8 cellular contexts compared by ENCODE assay signal in the genomic region with DNA sequence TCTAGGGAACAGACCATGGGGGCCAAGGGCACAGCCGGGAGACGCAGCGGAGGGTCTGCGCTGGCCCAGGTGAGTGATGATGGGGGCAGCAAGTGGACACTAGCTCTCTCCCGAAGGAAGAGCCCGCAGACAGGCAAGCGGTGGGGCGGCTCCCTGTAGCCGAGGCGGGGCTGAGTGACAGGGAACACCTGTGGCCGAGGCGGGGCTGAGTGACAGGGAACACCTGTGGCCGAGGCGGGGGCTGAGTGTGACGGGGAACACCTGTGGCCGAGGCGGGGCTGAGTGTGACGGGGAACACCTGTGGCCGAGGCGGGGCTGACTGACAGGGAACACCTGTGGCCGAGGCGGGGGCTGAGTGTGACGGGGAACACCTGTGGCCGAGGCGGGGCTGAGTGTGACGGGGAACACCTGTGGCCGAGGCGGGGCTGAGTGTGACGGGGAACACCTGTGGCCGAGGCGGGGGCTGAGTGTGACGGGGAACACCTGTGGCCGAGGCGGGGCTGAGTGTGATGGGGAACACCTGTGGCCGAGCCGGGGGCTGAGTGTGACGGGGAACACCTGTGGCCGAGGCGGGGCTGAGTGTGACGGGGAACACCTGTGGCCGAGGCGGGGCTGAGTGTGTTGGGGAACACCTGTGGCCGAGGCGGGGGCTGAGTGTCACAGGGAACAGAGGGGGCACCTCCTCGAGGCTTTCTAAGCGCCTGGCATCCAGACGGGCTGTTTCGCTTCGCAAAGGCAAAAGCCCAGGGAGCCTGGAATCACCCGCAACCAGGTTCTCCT. TPM values are rescaled to one million over a fixed set of nuclear protein-coding genes. Genes with fewer than 3 reads are reported as not detected.
A peak's percentile ranks its signal among the peaks of the same experiment; 100 is the strongest.
DNase-seq lines count a peak whose midpoint lies in the region; FAIRE-seq and TF ChIP-seq lines count a peak whose summit lies in the region.
"Not testable (repeated sequence)": the region's sequence is repeated elsewhere in the genome, so short reads cannot be mapped to it uniquely, and the experiment has no call there.

No MANE protein-coding gene starts in this region.

- peaks cover 14 to 49% of the 10 kb centered on the region in 2 donors for H3K36me3 Mint-ChIP-seq in CD14-positive monocyte
- not testable (repeated sequence) for H3K36me3 Mint-ChIP-seq in activated naive CD8-positive, alpha-beta T cell treated with anti-CD3 and anti-CD28 coated beads for 36 hours
- peaks cover 18% of the 10 kb centered on the region for H3K36me3 Mint-ChIP-seq in endodermal cell (ENCODE audit: low read depth)

- TF ChIP-seq POLR2A in suprapubic skin (IDR thresholded peaks at IDR 0.05), result not testable (repeated sequence)

- peak overlapping the region; percentile 90 for H3K4me2 ChIP-seq in keratinocyte (ENCODE audit: control insufficient read depth, extremely low read depth, insufficient read depth, low read depth, low read length)

- H3K27me3 ChIP-seq in HUES64 (ENCODE audit: insufficient read depth, low read length); SJSA1 (replicated peaks); endodermal cell (ENCODE audit: control insufficient read depth, insufficient read depth, low read length, poor library complexity, severe bottlenecking); keratinocyte (ENCODE audit: control insufficient read depth, extremely low read depth, insufficient read depth, low read length); neuron (ENCODE audit: insufficient read depth, low read length); suprapubic skin: not testable (repeated sequence)

- not testable (repeated sequence) for H4K20me1 ChIP-seq in keratinocyte (ENCODE audit: control insufficient read depth, extremely low read depth, insufficient read depth, low read length)

- FAIRE-seq in keratinocyte (lab: Jason Lieb, UNC), result not testable (repeated sequence)

- H3K9me3 Mint-ChIP-seq in CD14-positive monocyte; activated naive CD8-positive, alpha-beta T cell treated with anti-CD3 and anti-CD28 coated beads for 36 hours; endodermal cell: not testable (repeated sequence)

- TF ChIP-seq EP300 in suprapubic skin (IDR thresholded peaks at IDR 0.05), result not testable (repeated sequence)

- intact Hi-C loops in CD14-positive monocyte (cut with micrococcal nuclease), result loop anchor here in 1 of 2 donors (2.0 kb wide), 1 partner anchor 17 kb away; no protein-coding TSS in a partner anchor

- not testable (repeated sequence) for H3K79me2 ChIP-seq in keratinocyte (ENCODE audit: control insufficient read depth, insufficient read depth, low read length)

- 93% methylated on average over 50 of the region's 50 CpGs for whole genome bisulfite sequencing in HUES64
- 89 to 96% methylated on average over 21 to 42 of the region's 50 CpGs for WGBS in endodermal cell (ENCODE audit: insufficient coverage in 1 of 2, insufficient read length in 1 of 2), 2 experiments
- WGBS in suprapubic skin, result 70% methylated on average over 40 of the region's 50 CpGs

- TF ChIP-seq CTCF in CD14-positive monocyte (IDR thresholded peaks at IDR 0.05); endodermal cell (conservative IDR thresholded peaks at IDR 0.05); keratinocyte (optimal IDR thresholded peaks at IDR 0.05 in 1 of 3, IDR thresholded peaks at IDR 0.05 in 1 of 3, conservative IDR thresholded peaks at IDR 0.05 in 1 of 3; ENCODE audit: extremely low read depth in 1 of 3, insufficient read depth in 2 of 3, low read length in 3 of 3); suprapubic skin (IDR thresholded peaks at IDR 0.05): not testable (repeated sequence)

- H3K4me3 Mint-ChIP-seq in CD14-positive monocyte, result peak overlapping the region in 1 of 2 donors; percentile 80
- peak overlapping the region; percentile 86 for H3K4me3 Mint-ChIP-seq in activated naive CD8-positive, alpha-beta T cell treated with anti-CD3 and anti-CD28 coated beads for 36 hours
- H3K4me3 Mint-ChIP-seq in endodermal cell, result peak overlapping the region; percentile 72

- H3K4me3 ChIP-seq in HUES64 (ENCODE audit: low read length) (peak overlapping the region; percentile 89), SJSA1 (peak overlapping the region; percentile 90), endodermal cell (ENCODE audit: low read length) (peak overlapping the region; percentile 89), keratinocyte (ENCODE audit: control insufficient read depth in 2 of 3, extremely low read depth in 1 of 3, insufficient read depth in 2 of 3, low read depth in 1 of 3, low read length in 3 of 3) (peak overlapping the region; percentile 77 to 86 (median 80)), neuron (ENCODE audit: low read length) (peak overlapping the region; percentile 98), suprapubic skin (peak overlapping the region; percentile 89)

- not testable (repeated sequence) for H3K27me3 Mint-ChIP-seq in CD14-positive monocyte (ENCODE audit: low read depth in 3 of 3); activated naive CD8-positive, alpha-beta T cell treated with anti-CD3 and anti-CD28 coated beads for 36 hours; endodermal cell (ENCODE audit: insufficient read depth)

- not testable (repeated sequence) for H3K9me3 ChIP-seq in HUES64 (ENCODE audit: insufficient read depth, low read depth, low read length); SJSA1 (replicated peaks); endodermal cell (ENCODE audit: control insufficient read depth, low read length); keratinocyte (ENCODE audit: control insufficient read depth, low read depth, low read length); neuron (ENCODE audit: low read length); suprapubic skin

- H2AFZ ChIP-seq in keratinocyte (ENCODE audit: control insufficient read depth, low read length); neuron (ENCODE audit: low read depth, low read length): not testable (repeated sequence)

- not testable (repeated sequence) for H3K9me1 ChIP-seq in keratinocyte (ENCODE audit: control insufficient read depth, extremely low read depth, insufficient read depth, low read length)

- DNase-seq in CD14-positive monocyte (ENCODE audit: low spot score); SJSA1 (ENCODE audit: low read depth in 1 of 2, low spot score in 2 of 2); activated naive CD8-positive, alpha-beta T cell treated with anti-CD3 and anti-CD28 coated beads for 36 hours; endodermal cell; keratinocyte (ENCODE audit: low read depth, low spot score); suprapubic skin (ENCODE audit: low spot score in 2 of 2): not testable (repeated sequence)

- not testable (repeated sequence) for H3K9ac ChIP-seq in HUES64 (ENCODE audit: low read depth, low read length)
- H3K9ac ChIP-seq in endodermal cell (ENCODE audit: extremely low read depth, low read length, poor library complexity, severe bottlenecking) (peak overlapping the region; percentile 62), keratinocyte (ENCODE audit: control insufficient read depth, extremely low read depth, insufficient read depth, low read length) (peak overlapping the region; percentile 88)

- not testable (repeated sequence) for H3K4me1 ChIP-seq in HUES64 (ENCODE audit: insufficient read depth, low read length); SJSA1 (replicated peaks); endodermal cell (ENCODE audit: control insufficient read depth, insufficient read depth, low read length); keratinocyte (ENCODE audit: control insufficient read depth, extremely low read depth, insufficient read depth, low read length); neuron (ENCODE audit: insufficient read depth, low read length)
- H3K4me1 ChIP-seq in suprapubic skin, result peaks cover 21% of the 10 kb centered on the region

- peak overlapping the region in 4 of 7 donors; percentile 70 to 91 (median 84) for H3K27ac Mint-ChIP-seq in CD14-positive monocyte
- H3K27ac Mint-ChIP-seq in activated naive CD8-positive, alpha-beta T cell treated with anti-CD3 and anti-CD28 coated beads for 36 hours; endodermal cell: not testable (repeated sequence)

- dilution Hi-C loops in keratinocyte (cut with MboI; ENCODE audit: extremely low pct_ligation_motif_present, low sequenced_read_pairs), result not testable (repeated sequence)

- H3K4me1 Mint-ChIP-seq in CD14-positive monocyte, result peaks cover 24% of the 10 kb centered on the region
- H3K4me1 Mint-ChIP-seq in activated naive CD8-positive, alpha-beta T cell treated with anti-CD3 and anti-CD28 coated beads for 36 hours, result peaks cover 13% of the 10 kb centered on the region
- not testable (repeated sequence) for H3K4me1 Mint-ChIP-seq in endodermal cell

- H3K36me3 ChIP-seq in HUES64 (ENCODE audit: insufficient read depth, low read length) (peaks cover 29% of the 10 kb centered on the region), SJSA1 (peaks cover 38% of the 10 kb centered on the region), endodermal cell (ENCODE audit: control insufficient read depth, insufficient read depth, low read length) (peaks cover 31% of the 10 kb centered on the region), keratinocyte (ENCODE audit: control insufficient read depth in 2 of 2, extremely low read depth in 1 of 2, insufficient read depth in 2 of 2, low read length in 2 of 2) (peaks cover 4 to 10% of the 10 kb centered on the region in 2 experiments), neuron (ENCODE audit: insufficient read depth, low read length) (peaks cover 35% of the 10 kb centered on the region), suprapubic skin (peaks cover 34% of the 10 kb centered on the region)

- H3K27ac ChIP-seq in HUES64 (ENCODE audit: low read depth, low read length); SJSA1; endodermal cell (ENCODE audit: low read depth, low read length): not testable (repeated sequence)
- H3K27ac ChIP-seq in keratinocyte (ENCODE audit: control insufficient read depth, insufficient read depth, low read length) (peak overlapping the region; percentile 58), suprapubic skin (peak overlapping the region; percentile 89)

RNA-seq across cellular contexts. Expression of a gene that starts 1.4 kb away (rescaled TPM):
- 10 to 100 TPM; 20.7 to 37.4 TPM for polyA plus RNA-seq in CD14-positive monocyte
- polyA plus RNA-seq in HUES64 (2013, experiment 1 of 2), result 53.6 TPM
- 56.6 TPM for polyA plus RNA-seq in HUES64 (2013, experiment 2 of 2)
- total RNA-seq in SJSA1 (2014; rRNA removed; shearing (Covaris generic)), result 17.2 and 18.7 TPM in 2 replicates
- total RNA-seq in activated naive CD8-positive, alpha-beta T cell treated with anti-CD3 and anti-CD28 coated beads for 36 hours, result 10 to 100 TPM; 39.8 to 40.3 TPM
- 10 to 100 TPM; 75.8 to 92.4 TPM for total RNA-seq in endodermal cell
- 69.8 TPM for polyA plus RNA-seq in endodermal cell (2013, experiment 1 of 2)
- 66.0 TPM for polyA plus RNA-seq in endodermal cell (2013, experiment 2 of 2)
- 9.7 to 20.3 TPM (median 12.0 TPM) in 3 replicates for polyA plus RNA-seq in keratinocyte
- polyA plus RNA-seq in keratinocyte (2011; ENCODE audit: low read depth), result 14.3 TPM
- 9.1 and 21.9 TPM in 2 replicates for polyA plus RNA-seq in keratinocyte (2011; cell fraction: cytosol; rRNA removed)
- 17.4 and 22.9 TPM in 2 replicates for polyA plus RNA-seq in keratinocyte (2011; cell fraction: nucleus; rRNA removed)
- polyA plus RNA-seq in keratinocyte (2012; ENCODE audit: low replicate concordance), result 13.4 and 35.7 TPM in 2 replicates
- 16.1 to 51.3 TPM (median 18.7 TPM) in 3 replicates for polyA minus RNA-seq in keratinocyte
- 92.7 TPM for polyA minus RNA-seq in keratinocyte (2011; cell fraction: cytosol; rRNA and poly(A)+ RNA removed)
- 30.8 and 36.4 TPM in 2 replicates for polyA minus RNA-seq in keratinocyte (2011; cell fraction: nucleus; rRNA and poly(A)+ RNA removed)
- 10 to 100 TPM; 45.1 to 63.9 (median 57.0) TPM for total RNA-seq in suprapubic skin

RNA-seq across cellular contexts. Expression of a gene that starts 1.7 kb away (rescaled TPM):
- not detected for polyA plus RNA-seq in CD14-positive monocyte
- under 0.01 TPM for polyA plus RNA-seq in HUES64 (2013, experiment 1 of 2)
- polyA plus RNA-seq in HUES64 (2013, experiment 2 of 2), result under 0.01 TPM
- not detected in 2 replicates for total RNA-seq in SJSA1 (2014; rRNA removed; shearing (Covaris generic))
- not detected for total RNA-seq in activated naive CD8-positive, alpha-beta T cell treated with anti-CD3 and anti-CD28 coated beads for 36 hours
- not detected for total RNA-seq in endodermal cell
- under 0.01 TPM for polyA plus RNA-seq in endodermal cell (2013, experiment 1 of 2)
- polyA plus RNA-seq in endodermal cell (2013, experiment 2 of 2), result under 0.01 TPM
- polyA plus RNA-seq in keratinocyte, result not detected in 3 replicates
- not detected for polyA plus RNA-seq in keratinocyte (2011; ENCODE audit: low read depth)
- not detected in 2 replicates for polyA plus RNA-seq in keratinocyte (2011; cell fraction: cytosol; rRNA removed)
- polyA plus RNA-seq in keratinocyte (2011; cell fraction: nucleus; rRNA removed), result not detected in 2 replicates
- not detected in 2 replicates for polyA plus RNA-seq in keratinocyte (2012; ENCODE audit: low replicate concordance)
- not detected in 3 replicates for polyA minus RNA-seq in keratinocyte
- polyA minus RNA-seq in keratinocyte (2011; cell fraction: cytosol; rRNA and poly(A)+ RNA removed), result not detected
- polyA minus RNA-seq in keratinocyte (2011; cell fraction: nucleus; rRNA and poly(A)+ RNA removed), result not detected in 2 replicates
- total RNA-seq in suprapubic skin, result not detected

RNA-seq across cellular contexts. Expression of a gene that starts 21.4 kb away (rescaled TPM):
- 10 to 100 TPM; 78.7 to 99.9 TPM for polyA plus RNA-seq in CD14-positive monocyte
- polyA plus RNA-seq in HUES64 (2013, experiment 1 of 2), result 44.1 TPM
- polyA plus RNA-seq in HUES64 (2013, experiment 2 of 2), result 48.1 TPM
- total RNA-seq in SJSA1 (2014; rRNA removed; shearing (Covaris generic)), result 23.9 and 38.2 TPM in 2 replicates
- total RNA-seq in activated naive CD8-positive, alpha-beta T cell treated with anti-CD3 and anti-CD28 coated beads for 36 hours, result 10 to 100 TPM; 50.5 to 51.7 TPM
- total RNA-seq in endodermal cell, result 10 to 100 TPM; 61.1 to 64.7 TPM
- 54.6 TPM for polyA plus RNA-seq in endodermal cell (2013, experiment 1 of 2)
- polyA plus RNA-seq in endodermal cell (2013, experiment 2 of 2), result 56.9 TPM
- polyA plus RNA-seq in keratinocyte, result 33.5 to 48.0 TPM (median 47.9 TPM) in 3 replicates
- polyA plus RNA-seq in keratinocyte (2011; ENCODE audit: low read depth), result 8.9 TPM
- 29.4 and 48.9 TPM in 2 replicates for polyA plus RNA-seq in keratinocyte (2011; cell fraction: cytosol; rRNA removed)
- polyA plus RNA-seq in keratinocyte (2011; cell fraction: nucleus; rRNA removed), result 41.7 and 60.5 TPM in 2 replicates
- 49.5 and 55.4 TPM in 2 replicates for polyA plus RNA-seq in keratinocyte (2012; ENCODE audit: low replicate concordance)
- polyA minus RNA-seq in keratinocyte, result 18.7 to 45.3 TPM (median 35.7 TPM) in 3 replicates
- 58.3 TPM for polyA minus RNA-seq in keratinocyte (2011; cell fraction: cytosol; rRNA and poly(A)+ RNA removed)
- 17.5 and 19.2 TPM in 2 replicates for polyA minus RNA-seq in keratinocyte (2011; cell fraction: nucleus; rRNA and poly(A)+ RNA removed)
- 10 to 100 TPM; 41.3 to 58.3 (median 51.2) TPM for total RNA-seq in suprapubic skin

RNA-seq across cellular contexts. Expression of a gene that starts 25.5 kb away (rescaled TPM):
- polyA plus RNA-seq in CD14-positive monocyte (not detected), keratinocyte (not detected in 3 replicates)
- 0.75 TPM for polyA plus RNA-seq in HUES64 (2013, experiment 1 of 2)
- 1.3 TPM for polyA plus RNA-seq in HUES64 (2013, experiment 2 of 2)
- not detected in 2 replicates for total RNA-seq in SJSA1 (2014; rRNA removed; shearing (Covaris generic))
- 10 to 100 TPM; 12.2 to 13.3 TPM for total RNA-seq in activated naive CD8-positive, alpha-beta T cell treated with anti-CD3 and anti-CD28 coated beads for 36 hours
- total RNA-seq in endodermal cell (under 1 TPM in 1 of 2 donors, not detected in 1; 0.73 TPM), suprapubic skin (under 1 TPM in 1 of 4 donors, not detected in 3; 0.29 TPM)
- 1.3 TPM for polyA plus RNA-seq in endodermal cell (2013, experiment 1 of 2)
- 0.70 TPM for polyA plus RNA-seq in endodermal cell (2013, experiment 2 of 2)
- not detected for polyA plus RNA-seq in keratinocyte (2011; ENCODE audit: low read depth)
- polyA plus RNA-seq in keratinocyte (2011; cell fraction: cytosol; rRNA removed), result not detected in 2 replicates
- polyA plus RNA-seq in keratinocyte (2011; cell fraction: nucleus; rRNA removed), result not detected in 2 replicates
- not detected in 2 replicates for polyA plus RNA-seq in keratinocyte (2012; ENCODE audit: low replicate concordance)
- polyA minus RNA-seq in keratinocyte, result not detected in 3 replicates
- polyA minus RNA-seq in keratinocyte (2011; cell fraction: cytosol; rRNA and poly(A)+ RNA removed), result not detected
- not detected in 2 replicates for polyA minus RNA-seq in keratinocyte (2011; cell fraction: nucleus; rRNA and poly(A)+ RNA removed)

RNA-seq across cellular contexts. Expression of a gene that starts 32.1 kb away (rescaled TPM):
- polyA plus RNA-seq in CD14-positive monocyte (100 to 1,000 TPM; 654 to 862 TPM), keratinocyte (0.37 to 1.6 TPM (median 0.47 TPM) in 3 replicates)
- polyA plus RNA-seq in HUES64 (2013, experiment 1 of 2), result 0.35 TPM
- not detected for polyA plus RNA-seq in HUES64 (2013, experiment 2 of 2)
- 3.3 and 12.5 TPM in 2 replicates for total RNA-seq in SJSA1 (2014; rRNA removed; shearing (Covaris generic))
- 1 to 10 TPM; 1.8 TPM for total RNA-seq in activated naive CD8-positive, alpha-beta T cell treated with anti-CD3 and anti-CD28 coated beads for 36 hours
- total RNA-seq in endodermal cell (1 to 10 TPM in 1 of 2 donors, under 1 TPM in 1; 0.38 to 1.1 TPM), suprapubic skin (100 to 1,000 TPM; 195 to 332 (median 294) TPM)
- 0.50 TPM for polyA plus RNA-seq in endodermal cell (2013, experiment 1 of 2)
- not detected for polyA plus RNA-seq in endodermal cell (2013, experiment 2 of 2)
- not detected for polyA plus RNA-seq in keratinocyte (2011; ENCODE audit: low read depth)
- polyA plus RNA-seq in keratinocyte (2011; cell fraction: cytosol; rRNA removed), result 0.49 and 2.3 TPM in 2 replicates
- 0.64 and 1.5 TPM in 2 replicates for polyA plus RNA-seq in keratinocyte (2011; cell fraction: nucleus; rRNA removed)
- polyA plus RNA-seq in keratinocyte (2012; ENCODE audit: low replicate concordance), result 0.49 and 2.2 TPM in 2 replicates
- 0.43 to 0.45 TPM (median 0.43 TPM) in 3 replicates for polyA minus RNA-seq in keratinocyte
- 5.0 TPM for polyA minus RNA-seq in keratinocyte (2011; cell fraction: cytosol; rRNA and poly(A)+ RNA removed)
- 1.4 and 3.3 TPM in 2 replicates for polyA minus RNA-seq in keratinocyte (2011; cell fraction: nucleus; rRNA and poly(A)+ RNA removed)
